ENCODE assay signal across 17 cellular contexts in the genomic region with DNA sequence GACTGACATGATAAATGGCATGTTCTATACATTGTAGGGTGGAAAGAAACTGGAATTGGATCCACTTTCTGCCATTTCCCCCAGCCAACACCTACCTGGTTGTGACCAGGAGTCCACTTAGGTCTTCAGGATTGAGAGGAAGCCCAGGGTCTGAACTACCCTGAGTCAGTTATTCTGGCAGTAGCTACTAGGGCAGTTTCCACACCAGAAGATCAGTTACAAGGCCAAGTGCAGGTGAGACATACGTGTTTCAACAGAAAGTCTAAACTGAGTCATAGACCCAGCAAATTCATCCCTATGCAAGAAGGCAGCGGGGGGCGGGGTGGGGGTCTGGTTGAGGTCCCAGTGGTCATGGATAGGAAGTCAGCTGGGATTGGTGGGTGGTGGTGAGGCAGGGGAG. TPM values are rescaled to one million over a fixed set of nuclear protein-coding genes. Genes with fewer than 3 reads are reported as not detected.
"Had no signal": no experiment of that assay in that cellular context is flagged by ENCODE, and none has a peak within 500 bp of the region (broad histone marks: within the 10 kb centered on the region; RNA-seq: fewer than 3 reads in every experiment).

No MANE protein-coding gene starts in this region.

- ATAC-seq: effector memory CD8-positive, alpha-beta T cell; natural killer cell; stimulated activated naive CD8-positive, alpha-beta T cell treated with anti-CD3 and anti-CD28 coated beads, Interleukin-15, Interleukin-2, amounts not matched to agents 100 U/mL and 50 U/mL, for 24 hours; upper lobe of right lung had no signal

- H3K36me3 ChIP-seq: heart left ventricle, ovary, suprapubic skin, thyroid gland, upper lobe of right lung, vagina had no signal

- H3K4me3 Mint-ChIP-seq: dendritic cell treated with granulocyte-macrophage colony-stimulating factor and Interleukin-4, amounts not matched to agents 40 ng/mL and 50 ng/mL, for 4 days; effector memory CD8-positive, alpha-beta T cell; mesothelial cell of epicardium; natural killer cell; neural crest cell had no signal

- H3K27ac ChIP-seq: ovary, suprapubic skin, thyroid gland, upper lobe of right lung had no signal

- H3K4me1 Mint-ChIP-seq: natural killer cell had no signal

- DNase-seq: effector memory CD8-positive, alpha-beta T cell; heart left ventricle; hippocampal formation; natural killer cell; ovary; right cardiac atrium; small intestine; stimulated activated CD4-positive, alpha-beta T cell treated with anti-CD3 and anti-CD28 coated beads, Interleukin-2, amount 100 ng/mL, for 48 hours; stimulated activated naive CD8-positive, alpha-beta T cell treated with anti-CD3 and anti-CD28 coated beads, Interleukin-15, Interleukin-2, amounts not matched to agents 100 U/mL and 50 U/mL, for 24 hours; thyroid gland; upper lobe of right lung had no signal

- H3K27me3 ChIP-seq: heart left ventricle, ovary, suprapubic skin, thyroid gland, upper lobe of right lung, vagina had no signal

- H3K9me3 Mint-ChIP-seq: dendritic cell treated with granulocyte-macrophage colony-stimulating factor and Interleukin-4, amounts not matched to agents 40 ng/mL and 50 ng/mL, for 4 days; effector memory CD8-positive, alpha-beta T cell; mesothelial cell of epicardium; natural killer cell; neural crest cell had no signal

- H3K4me3 ChIP-seq: heart left ventricle, ovary, suprapubic skin, thyroid gland, upper lobe of right lung, vagina had no signal

- H3K9me3 ChIP-seq: heart left ventricle, ovary, suprapubic skin, thyroid gland, upper lobe of right lung, vagina had no signal

- H3K36me3 Mint-ChIP-seq: natural killer cell had no signal

- H3K27ac Mint-ChIP-seq: dendritic cell treated with granulocyte-macrophage colony-stimulating factor and Interleukin-4, amounts not matched to agents 40 ng/mL and 50 ng/mL, for 4 days; effector memory CD8-positive, alpha-beta T cell; mesothelial cell of epicardium; natural killer cell; progenitor cell of endocrine pancreas had no signal

RNA-seq across cellular contexts. Expression of a gene that starts 21.9 kb away (rescaled TPM):
- total RNA-seq: natural killer cell had no signal
